In the genomic region with DNA sequence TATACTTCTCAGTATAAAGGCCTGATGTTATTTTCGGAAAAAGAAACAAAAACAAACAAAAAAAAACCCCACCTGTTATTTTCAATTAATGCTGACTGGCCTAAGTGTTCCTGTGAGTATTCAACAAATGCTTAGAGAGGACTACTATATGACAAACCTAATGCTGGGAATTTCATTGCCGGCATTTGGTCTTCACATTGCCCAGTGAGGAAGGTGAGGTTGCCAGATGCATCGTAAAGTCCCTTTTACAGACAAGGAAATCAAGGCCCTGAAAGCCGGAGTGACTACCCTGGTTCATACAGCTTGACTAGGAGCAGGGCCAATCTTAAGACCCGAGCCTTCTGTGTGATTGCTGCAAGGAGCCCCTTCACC, we compare ENCODE assay signal across 1 cellular context.
TF ChIP-seq lines count a peak whose summit lies in the region.

No MANE protein-coding gene starts in this region.

TF ChIP-seq in GM12878, 131 proteins besides CTCF, POLR2A, EP300 and RAD21:
- TF ChIP-seq BMI1 (IDR thresholded peaks at IDR 0.05; ENCODE audit: borderline replicate concordance) (no peak), FOXM1 (IDR thresholded peaks at IDR 0.05; ENCODE audit: low read depth, low read length) (no peak), RELA (IDR thresholded peaks at IDR 0.05; ENCODE audit: borderline replicate concordance, partially characterized antibody) (no peak)
- TF ChIP-seq, protein P1, sequence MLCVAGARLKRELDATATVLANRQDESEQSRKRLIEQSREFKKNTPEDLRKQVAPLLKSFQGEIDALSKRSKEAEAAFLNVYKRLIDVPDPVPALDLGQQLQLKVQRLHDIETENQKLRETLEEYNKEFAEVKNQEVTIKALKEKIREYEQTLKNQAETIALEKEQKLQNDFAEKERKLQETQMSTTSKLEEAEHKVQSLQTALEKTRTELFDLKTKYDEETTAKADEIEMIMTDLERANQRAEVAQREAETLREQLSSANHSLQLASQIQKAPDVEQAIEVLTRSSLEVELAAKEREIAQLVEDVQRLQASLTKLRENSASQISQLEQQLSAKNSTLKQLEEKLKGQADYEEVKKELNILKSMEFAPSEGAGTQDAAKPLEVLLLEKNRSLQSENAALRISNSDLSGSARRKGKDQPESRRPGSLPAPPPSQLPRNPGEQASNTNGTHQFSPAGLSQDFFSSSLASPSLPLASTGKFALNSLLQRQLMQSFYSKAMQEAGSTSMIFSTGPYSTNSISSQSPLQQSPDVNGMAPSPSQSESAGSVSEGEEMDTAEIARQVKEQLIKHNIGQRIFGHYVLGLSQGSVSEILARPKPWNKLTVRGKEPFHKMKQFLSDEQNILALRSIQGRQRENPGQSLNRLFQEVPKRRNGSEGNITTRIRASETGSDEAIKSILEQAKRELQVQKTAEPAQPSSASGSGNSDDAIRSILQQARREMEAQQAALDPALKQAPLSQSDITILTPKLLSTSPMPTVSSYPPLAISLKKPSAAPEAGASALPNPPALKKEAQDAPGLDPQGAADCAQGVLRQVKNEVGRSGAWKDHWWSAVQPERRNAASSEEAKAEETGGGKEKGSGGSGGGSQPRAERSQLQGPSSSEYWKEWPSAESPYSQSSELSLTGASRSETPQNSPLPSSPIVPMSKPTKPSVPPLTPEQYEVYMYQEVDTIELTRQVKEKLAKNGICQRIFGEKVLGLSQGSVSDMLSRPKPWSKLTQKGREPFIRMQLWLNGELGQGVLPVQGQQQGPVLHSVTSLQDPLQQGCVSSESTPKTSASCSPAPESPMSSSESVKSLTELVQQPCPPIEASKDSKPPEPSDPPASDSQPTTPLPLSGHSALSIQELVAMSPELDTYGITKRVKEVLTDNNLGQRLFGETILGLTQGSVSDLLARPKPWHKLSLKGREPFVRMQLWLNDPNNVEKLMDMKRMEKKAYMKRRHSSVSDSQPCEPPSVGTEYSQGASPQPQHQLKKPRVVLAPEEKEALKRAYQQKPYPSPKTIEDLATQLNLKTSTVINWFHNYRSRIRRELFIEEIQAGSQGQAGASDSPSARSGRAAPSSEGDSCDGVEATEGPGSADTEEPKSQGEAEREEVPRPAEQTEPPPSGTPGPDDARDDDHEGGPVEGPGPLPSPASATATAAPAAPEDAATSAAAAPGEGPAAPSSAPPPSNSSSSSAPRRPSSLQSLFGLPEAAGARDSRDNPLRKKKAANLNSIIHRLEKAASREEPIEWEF (IDR thresholded peaks at IDR 0.05; ENCODE audit: insufficient replicate concordance, low read depth, low read length) = no peak
TF ChIP-seq in GM12878: peak in this region for 0.
